Comparison of ENCODE assay signal across 1 cellular context in genomic region chr12:106773945-106774807, GRCh38.
TF ChIP-seq lines count a peak whose summit lies in the region.

TSS of gene RIC8B (plus strand) at chr12:106774682. CDS start at chr12:106774746, 64 bp downstream.

TF ChIP-seq in WTC11, 78 proteins besides CTCF, POLR2A, EP300 and RAD21 (continued from another document):
- TF ChIP-seq FOXP4 (CRISPR knock-in tag; IDR thresholded peaks at IDR 0.05) (peak; percentile 69), ZNF232 (CRISPR knock-in tag; IDR thresholded peaks at IDR 0.05) (peak; percentile 80), SMAD4 (CRISPR knock-in tag; IDR thresholded peaks at IDR 0.05) (0 out of 2 replicates have a peak, but pooled peaks have one; percentile 41), ARID4B (CRISPR knock-in tag; IDR thresholded peaks at IDR 0.05; ENCODE audit: borderline replicate concordance) (peak; percentile 94), JUN (CRISPR knock-in tag; IDR thresholded peaks at IDR 0.05) (0 out of 2 replicates have a peak, but pooled peaks have one; percentile 73), NFE2L1 (CRISPR knock-in tag; IDR thresholded peaks at IDR 0.05) (peak; percentile 63; the same call in 1 of the 2 replicates), USF2 (CRISPR knock-in tag; IDR thresholded peaks at IDR 0.05) (0 out of 2 replicates have a peak, but pooled peaks have one; percentile 24), E2F5 (CRISPR knock-in tag; IDR thresholded peaks at IDR 0.05) (peak; percentile 84), ZNF219 (CRISPR knock-in tag; IDR thresholded peaks at IDR 0.05; ENCODE audit: borderline replicate concordance) (peak; percentile 48; the same call in 1 of the 2 replicates), PREB (CRISPR knock-in tag; IDR thresholded peaks at IDR 0.05; ENCODE audit: borderline replicate concordance) (no peak), SP1 (CRISPR knock-in tag; conservative IDR thresholded peaks at IDR 0.05) (peak; percentile 51; the same call in 1 of the 2 replicates), TP53 (CRISPR knock-in tag; IDR thresholded peaks at IDR 0.05) (no peak), TEAD1 (CRISPR knock-in tag; IDR thresholded peaks at IDR 0.05) (peak; percentile 79), ZBTB21 (CRISPR knock-in tag; IDR thresholded peaks at IDR 0.05; ENCODE audit: borderline replicate concordance) (peak; percentile 86; the same call in 1 of the 2 replicates), FOXK1 (CRISPR knock-in tag; IDR thresholded peaks at IDR 0.05) (0 out of 2 replicates have a peak, but pooled peaks have one; percentile 42), SMAD3 (CRISPR knock-in tag; IDR thresholded peaks at IDR 0.05; ENCODE audit: borderline replicate concordance) (peak; percentile 87)
TF ChIP-seq in WTC11: peak in this region for 22.
